In the genomic region with DNA sequence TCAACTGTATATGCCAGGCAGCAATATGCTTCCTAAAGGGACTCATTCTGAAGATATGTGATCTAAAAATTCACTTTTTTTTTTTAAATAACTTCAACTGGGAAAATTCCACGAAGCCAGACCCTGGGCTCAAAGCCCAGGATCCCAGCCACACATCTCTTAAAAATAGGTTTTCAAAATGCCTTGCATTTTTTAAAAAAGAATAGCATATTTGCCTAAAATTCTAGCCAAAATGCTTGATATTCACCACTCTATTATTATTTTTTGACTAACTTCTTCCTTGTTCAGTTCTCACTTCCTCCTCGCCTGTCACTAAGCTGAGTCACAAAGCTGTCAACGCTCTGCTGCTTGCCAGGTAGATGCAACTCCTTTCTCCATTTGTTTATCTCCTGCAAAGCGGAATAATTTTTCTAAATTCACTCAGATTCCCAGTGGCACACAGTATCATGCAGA, we compare ENCODE assay signal across 9 cellular contexts. TPM values are rescaled to one million over a fixed set of nuclear protein-coding genes. Genes with fewer than 3 reads are reported as not detected.
A peak's percentile ranks its signal among the peaks of the same experiment; 100 is the strongest.
DNase-seq lines count a peak whose midpoint lies in the region; ATAC-seq and TF ChIP-seq lines count a peak whose summit lies in the region.
"Had no signal": no experiment of that assay in that cellular context is flagged by ENCODE, and none has a peak within 500 bp of the region (broad histone marks: within the 10 kb centered on the region; RNA-seq: fewer than 3 reads in every experiment).

No MANE protein-coding gene starts in this region.

- peak; percentile 45 for DNase-seq in GM12865 (ENCODE audit: low read depth)
- no peak for DNase-seq in mesenchymal stem cell
- no peak for DNase-seq in stomach
- no peak for DNase-seq in NCI-H2196 treated with DMSO at 0.1 percent for 48 hours (lab: John Stamatoyannopoulos, UW; ENCODE audit: unreplicated experiment)
- DNase-seq in stimulated activated CD4-positive, alpha-beta T cell treated with anti-CD3 and anti-CD28 coated beads, Interleukin-4, amount 100 ng/mL, for 24 hours, result no peak
- no peak for DNase-seq in ureter (ENCODE audit: low spot score)
- DNase-seq: stimulated activated CD4-positive, alpha-beta T cell treated with anti-CD3 and anti-CD28 coated beads, Interleukin-15, amount 100 ng/mL, for 24 hours had no signal

- TF ChIP-seq EP300 in stomach (IDR thresholded peaks at IDR 0.05), result no peak

- no peak overlapping the region for H3K14ac ChIP-seq in mesenchymal stem cell (ENCODE audit: low read length in 2 of 2)

- H3K27ac ChIP-seq in VCaP (peak overlapping the region; percentile 55; the same call in 1 of the 2 replicates), mesenchymal stem cell (ENCODE audit: low read length, poor library complexity, severe bottlenecking) (no peak overlapping the region), stomach (peak overlapping the region in 1 of 5 donors; percentile 10)

- H3K23ac ChIP-seq in mesenchymal stem cell (ENCODE audit: low read length in 2 of 2), result no peak overlapping the region

- H2BK120ac ChIP-seq in mesenchymal stem cell (ENCODE audit: low read depth, low read length), result no peak overlapping the region

- ATAC-seq in HG03039 (IDR thresholded peaks at IDR 0.05; ENCODE audit: unreplicated experiment), result peak; percentile 67

- H2BK15ac ChIP-seq in mesenchymal stem cell (ENCODE audit: low read depth, poor library complexity, severe bottlenecking), result no peak overlapping the region

- H3K27me3 ChIP-seq in mesenchymal stem cell (ENCODE audit: control insufficient read depth in 1 of 2, insufficient read depth in 1 of 2, low read length in 2 of 2) (no peaks in the 10 kb centered on the region), stomach (no peaks in the 10 kb centered on the region)

- TF ChIP-seq CTCF in GM12865 (IDR thresholded peaks at IDR 0.05; ENCODE audit: insufficient read depth, low read depth, low read length, missing control alignments), result no peak
- no peak for TF ChIP-seq CTCF in VCaP (conservative IDR thresholded peaks at IDR 0.05)
- TF ChIP-seq CTCF in stomach (IDR thresholded peaks at IDR 0.05), result no peak

- no peak overlapping the region for H2BK5ac ChIP-seq in mesenchymal stem cell (ENCODE audit: low read depth, low read length, poor library complexity, severe bottlenecking)

- H3K9ac ChIP-seq in mesenchymal stem cell (ENCODE audit: low read length), result peak overlapping the region; percentile 20

- H3K4me2 ChIP-seq in mesenchymal stem cell (ENCODE audit: low read length, poor library complexity, severe bottlenecking), result no peak overlapping the region

- no peak overlapping the region for H4K91ac ChIP-seq in mesenchymal stem cell (ENCODE audit: low read length)

- H3K4ac ChIP-seq in mesenchymal stem cell (ENCODE audit: low read depth in 1 of 2, low read length in 2 of 2), result no peak overlapping the region

- no peak overlapping the region for H3K18ac ChIP-seq in mesenchymal stem cell (ENCODE audit: low read depth in 1 of 2, low read length in 2 of 2)

- H3K79me1 ChIP-seq in mesenchymal stem cell (replicated peaks; ENCODE audit: low read length, poor library complexity, severe bottlenecking), result peaks cover 37% of the 10 kb centered on the region

- no peak overlapping the region for H4K8ac ChIP-seq in mesenchymal stem cell (ENCODE audit: low read length)

- H2AFZ ChIP-seq in mesenchymal stem cell (ENCODE audit: low read depth, low read length), result no peak overlapping the region

- WGBS in mesenchymal stem cell, result 75% methylated on average over 3 of the region's 4 CpGs
- WGBS in stomach, 5 donors, result 43 to 61% (median 57%) methylated on average over 4 of the region's 4 CpGs

- no peak overlapping the region for H2AK5ac ChIP-seq in mesenchymal stem cell (ENCODE audit: low read length, severe bottlenecking)

- intact Hi-C loops in stomach (cut with DNase I; ENCODE audit: low total_unique reads), result no loop called here

- H3K36me3 ChIP-seq in mesenchymal stem cell (ENCODE audit: control insufficient read depth in 1 of 2, insufficient read depth in 2 of 2, low read depth in 1 of 2, low read length in 2 of 2), result no peaks in the 10 kb centered on the region
- H3K36me3 ChIP-seq in stomach, result no peaks in the 10 kb centered on the region

- H3K4me3 ChIP-seq in GM12865 (ENCODE audit: low read depth, low read length), result no peak overlapping the region
- peak overlapping the region in 1 of 2 experiments; percentile 34 for H3K4me3 ChIP-seq in mesenchymal stem cell (ENCODE audit: insufficient read depth in 1 of 2, low read depth in 1 of 2, low read length in 2 of 2)
- no peak overlapping the region for H3K4me3 ChIP-seq in stomach

- no peaks in the 10 kb centered on the region for H3K4me1 ChIP-seq in mesenchymal stem cell (ENCODE audit: control insufficient read depth, insufficient read depth, low read depth, low read length)
- H3K4me1 ChIP-seq in stomach, result peaks cover 18 to 59% (median 28%) of the 10 kb centered on the region in 4 donors

- no peak for TF ChIP-seq POLR2A in stomach (IDR thresholded peaks at IDR 0.05)

- no peak overlapping the region for H2BK12ac ChIP-seq in mesenchymal stem cell (ENCODE audit: low read length in 2 of 2)

- H3K9me3 ChIP-seq in mesenchymal stem cell (ENCODE audit: control insufficient read depth, low read length) (no peaks in the 10 kb centered on the region), stomach (no peaks in the 10 kb centered on the region)

RNA-seq across cellular contexts. Expression of a gene that starts 28.0 kb away (rescaled TPM):
- 73.9 TPM for polyA plus RNA-seq in mesenchymal stem cell (2013, experiment 1 of 2)
- 71.8 TPM for polyA plus RNA-seq in mesenchymal stem cell (2013, experiment 2 of 2)
- total RNA-seq in stomach (100 to 1,000 TPM in 2 of 5 donors, 10 to 100 TPM in 3; 15.2 to 147 (median 53.8) TPM), ureter (88.3 TPM)
- 10 to 100 TPM; 18.9 to 33.9 (median 26.0) TPM for polyA plus RNA-seq in stomach
